Comparison of ENCODE assay signal across 9 cellular contexts in genomic region chr10:100349087-100349486, GRCh38. TPM values are rescaled to one million over a fixed set of nuclear protein-coding genes. Genes with fewer than 3 reads are reported as not detected.
DNase-seq lines count a peak whose midpoint lies in the region; TF ChIP-seq lines count a peak whose summit lies in the region.
"Had no signal": no experiment of that assay in that cellular context is flagged by ENCODE, and none has a peak within 500 bp of the region (broad histone marks: within the 10 kb centered on the region; RNA-seq: fewer than 3 reads in every experiment).

No MANE protein-coding gene starts in this region.

- DNase-seq in H7 (no peak), RPMI8226 (peak; percentile 41), epithelial cell of prostate (ENCODE audit: low read depth, low spot score) (no peak), NCI-H1417 (lab: John Stamatoyannopoulos, UW) (no peak), posterior cingulate gyrus (no peak), NCI-H1092 treated with DMSO at 0.1 percent for 48 hours (lab: John Stamatoyannopoulos, UW) (no peak)
- DNase-seq: occipital lobe; stimulated activated naive CD4-positive, alpha-beta T cell treated with Interleukin-2 at 50 U/mL for 16 hours had no signal

- H2AFZ ChIP-seq in parathyroid adenoma = no peak overlapping the region

- H3K9ac ChIP-seq in parathyroid adenoma = no peak overlapping the region

- intact Hi-C loops in posterior cingulate gyrus (cut with DNase I) = loop anchor here (10.0 kb wide), 1 partner anchor 176 kb away; the partner anchor contains the start of gene NDUFB8

- H3K27me3 ChIP-seq in H7 (ENCODE audit: control insufficient read depth, insufficient read depth, low read length) (no peaks in the 10 kb centered on the region), parathyroid adenoma (ENCODE audit: control insufficient read depth, insufficient read depth, low read length) (no peaks in the 10 kb centered on the region)

- no peak for TF ChIP-seq CTCF in parathyroid adenoma (IDR thresholded peaks at IDR 0.05)

- no peaks in the 10 kb centered on the region for H3K79me2 ChIP-seq in parathyroid adenoma

- H3K36me3 ChIP-seq in H7 (replicated peaks; ENCODE audit: control insufficient read depth, insufficient read depth, low read length) (peaks cover 55% of the 10 kb centered on the region), parathyroid adenoma (ENCODE audit: control insufficient read depth, insufficient read depth, low read length) (no peaks in the 10 kb centered on the region)

- peak overlapping the region; percentile 80 for H3K4me2 ChIP-seq in parathyroid adenoma (ENCODE audit: low read length)

- H3K27ac ChIP-seq in epithelial cell of prostate (peak overlapping the region; percentile 81), parathyroid adenoma (no peak overlapping the region)

- H3K9me3 ChIP-seq in parathyroid adenoma (ENCODE audit: control insufficient read depth, low read length) = no peaks in the 10 kb centered on the region

- peaks cover 7% of the 10 kb centered on the region for H3K4me1 ChIP-seq in parathyroid adenoma

- H3K4me3 ChIP-seq in H7 (ENCODE audit: insufficient read depth, low read depth, low read length) (peak overlapping the region; percentile 95; the same call in 1 of the 2 replicates), parathyroid adenoma (ENCODE audit: low read depth, low read length) (peak overlapping the region; percentile 33)

RNA-seq across cellular contexts. Expression of gene SCD, which starts 2.1 kb away (rescaled TPM):
- 215 and 258 TPM in 2 replicates for total RNA-seq in H7 (2014; rRNA removed; shearing (Covaris generic))

RNA-seq across cellular contexts. Expression of gene PKD2L1, which starts 19.1 kb away (rescaled TPM):
- total RNA-seq in H7 (2014; rRNA removed; shearing (Covaris generic)) = not detected in 2 replicates
